14 cellular contexts compared by ENCODE assay signal in the genomic region with DNA sequence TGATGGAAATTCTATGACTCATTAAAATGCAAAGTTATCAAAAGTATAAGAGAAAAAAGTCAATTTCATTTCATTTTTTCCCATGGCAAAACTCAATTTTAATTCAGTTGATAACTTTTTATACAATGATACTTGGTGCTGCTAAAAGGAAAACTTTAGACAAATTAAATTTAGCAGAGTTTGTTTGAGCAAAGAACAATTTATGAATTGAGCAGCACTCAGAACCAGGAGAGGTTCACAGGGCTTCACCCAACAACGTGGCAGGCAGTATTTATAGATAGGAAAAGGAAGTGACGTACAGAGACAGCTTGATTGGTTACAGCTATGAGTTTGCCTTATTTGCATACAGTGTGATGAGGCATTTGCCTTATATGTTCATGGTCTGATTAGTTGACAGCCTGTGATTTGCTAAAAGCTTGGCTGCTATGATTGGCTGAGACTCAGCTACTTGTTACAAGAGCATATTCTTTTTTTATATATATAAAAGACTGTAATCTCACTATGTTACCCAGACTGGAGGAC.
DNase-seq lines count a peak whose midpoint lies in the region; ATAC-seq and TF ChIP-seq lines count a peak whose summit lies in the region.
"Had no signal": no experiment of that assay in that cellular context is flagged by ENCODE, and none has a peak within 500 bp of the region (broad histone marks: within the 10 kb centered on the region; RNA-seq: fewer than 3 reads in every experiment).

No MANE protein-coding gene starts in this region.

- no peaks in the 10 kb centered on the region for H3K36me3 Mint-ChIP-seq in stimulated activated naive B cell treated with anti-CD40 and anti-IgM and Interleukin-4, amounts not matched to agents 10 μg/mL and 1 μg/mL and 100 μg/mL, for 72 hours
- H3K36me3 Mint-ChIP-seq: CD8-positive, alpha-beta T cell had no signal

- H3K36me3 ChIP-seq in HEK293 (ENCODE audit: control insufficient read depth in 2 of 2, insufficient read depth in 1 of 2, low read length in 2 of 2): no peaks in the 10 kb centered on the region
- H3K36me3 ChIP-seq: BLaER1 treated with 17β-estradiol and CSF1 and Interleukin-3, amounts not matched to agents 10 nM and 100 nM had no signal

- POLR2A ChIA-PET in HEK293 (lab: Yijun Ruan, JAX): no interaction called here

- H3K27ac ChIP-seq in HEK293 (ENCODE audit: extremely low read depth, low read depth, low read length) (no peak overlapping the region), foreskin keratinocyte (no peak overlapping the region)
- H3K27ac ChIP-seq: BLaER1 treated with 17β-estradiol and CSF1 and Interleukin-3, amounts not matched to agents 10 nM and 100 nM had no signal

- no peaks in the 10 kb centered on the region for H3K27me3 ChIP-seq in foreskin keratinocyte
- H3K27me3 ChIP-seq: BLaER1 treated with 17β-estradiol and CSF1 and Interleukin-3, amounts not matched to agents 10 nM and 100 nM had no signal

- H3K4me1 Mint-ChIP-seq in stimulated activated naive B cell treated with anti-CD40 and anti-IgM and Interleukin-4, amounts not matched to agents 10 μg/mL and 1 μg/mL and 100 μg/mL, for 72 hours: no peaks in the 10 kb centered on the region
- H3K4me1 Mint-ChIP-seq: B cell, GM23338 had no signal

- H3K27ac Mint-ChIP-seq in stimulated activated naive B cell treated with anti-CD40 and anti-IgM and Interleukin-4, amounts not matched to agents 10 μg/mL and 1 μg/mL and 100 μg/mL, for 72 hours: no peak overlapping the region
- H3K27ac Mint-ChIP-seq: B cell; CD8-positive, alpha-beta T cell; GM23338 had no signal

- DNase-seq in MV-4-11 (lab: John Stamatoyannopoulos, UW): peak; percentile 4
- DNase-seq in foreskin keratinocyte: peak in 1 of 2 donors; percentile 21
- DNase-seq in stimulated activated naive B cell treated with anti-CD40 and anti-IgM and Interleukin-4, amounts not matched to agents 10 μg/mL and 1 μg/mL and 100 μg/mL, for 72 hours: no peak
- DNase-seq in stimulated activated naive CD8-positive, alpha-beta T cell treated with anti-CD3 and anti-CD28 coated beads, Interleukin-15, Interleukin-2, amounts not matched to agents 100 U/mL and 50 U/mL, for 24 hours: no peak
- no peak for DNase-seq in NCI-H524 (lab: John Stamatoyannopoulos, UW)
- DNase-seq: Calu3; CD8-positive, alpha-beta T cell; DMS79 treated with DMSO at 0.1 percent for 48 hours; HCEC 1CT had no signal

- ATAC-seq in foreskin keratinocyte (peak; percentile 40), GM21390 (IDR thresholded peaks at IDR 0.05; ENCODE audit: unreplicated experiment) (no peak)
- ATAC-seq in stimulated activated naive B cell treated with anti-CD40 and anti-IgM and Interleukin-4, amounts not matched to agents 10 μg/mL and 1 μg/mL and 100 μg/mL, for 72 hours (replicated peaks): peak; percentile 34 to 57
- ATAC-seq in stimulated activated naive CD8-positive, alpha-beta T cell treated with anti-CD3 and anti-CD28 coated beads, Interleukin-15, Interleukin-2, amounts not matched to agents 100 U/mL and 50 U/mL, for 24 hours: no peak
- ATAC-seq: CD8-positive, alpha-beta T cell; GM23338 had no signal

- H3K4me3 Mint-ChIP-seq in stimulated activated naive B cell treated with anti-CD40 and anti-IgM and Interleukin-4, amounts not matched to agents 10 μg/mL and 1 μg/mL and 100 μg/mL, for 72 hours: no peak overlapping the region
- H3K4me3 Mint-ChIP-seq: B cell; CD8-positive, alpha-beta T cell; GM23338 had no signal

- peaks cover 0 to 3% of the 10 kb centered on the region in 2 donors for H3K9me3 Mint-ChIP-seq in stimulated activated naive B cell treated with anti-CD40 and anti-IgM and Interleukin-4, amounts not matched to agents 10 μg/mL and 1 μg/mL and 100 μg/mL, for 72 hours
- H3K9me3 Mint-ChIP-seq: CD8-positive, alpha-beta T cell; GM23338 had no signal

- H3K27me3 Mint-ChIP-seq in stimulated activated naive B cell treated with anti-CD40 and anti-IgM and Interleukin-4, amounts not matched to agents 10 μg/mL and 1 μg/mL and 100 μg/mL, for 72 hours: peaks cover 4 to 14% of the 10 kb centered on the region in 2 donors

- no peaks in the 10 kb centered on the region for H3K9me3 ChIP-seq in HEK293 (ENCODE audit: control insufficient read depth, insufficient read depth, low read depth, low read length)

- TF ChIP-seq CTCF in HEK293 (tag by site-specific recombination; IDR thresholded peaks at IDR 0.05) (no peak), foreskin keratinocyte (conservative IDR thresholded peaks at IDR 0.05) (no peak)

- CTCF ChIA-PET in HEK293 (lab: Yijun Ruan, JAX): no interaction called here

- no peak overlapping the region for H3K4me3 ChIP-seq in HEK293 (ENCODE audit: low read depth, low read length)
- H3K4me3 ChIP-seq: BLaER1 treated with 17β-estradiol and CSF1 and Interleukin-3, amounts not matched to agents 10 nM and 100 nM; GM23338 had no signal

- H3K4me1 ChIP-seq in HEK293 (ENCODE audit: control insufficient read depth, insufficient read depth, low read length) (no peaks in the 10 kb centered on the region), foreskin keratinocyte (peaks cover 6% of the 10 kb centered on the region)
- H3K4me1 ChIP-seq: BLaER1 treated with 17β-estradiol and CSF1 and Interleukin-3, amounts not matched to agents 10 nM and 100 nM had no signal

TF ChIP-seq in HEK293, 187 proteins besides CTCF, POLR2A, EP300 and RAD21:
- TF ChIP-seq BCL11B (tag by site-specific recombination; IDR thresholded peaks at IDR 0.05; ENCODE audit: low read depth): no peak
- no peak for TF ChIP-seq SETDB1 (IDR thresholded peaks at IDR 0.05; ENCODE audit: insufficient read length, low read length)
- no peak for TF ChIP-seq ZNF514 (tag by site-specific recombination; IDR thresholded peaks at IDR 0.05)
- no peak for TF ChIP-seq EGR2 (tag by site-specific recombination; IDR thresholded peaks at IDR 0.05; ENCODE audit: low read depth)
- no peak for TF ChIP-seq ZNF600 (tag by site-specific recombination; IDR thresholded peaks at IDR 0.05)
- TF ChIP-seq ZNF121 (tag by site-specific recombination; IDR thresholded peaks at IDR 0.05): no peak
- no peak for TF ChIP-seq ZNF704 (tag by site-specific recombination; IDR thresholded peaks at IDR 0.05)
- TF ChIP-seq ZNF549 (tag by site-specific recombination; IDR thresholded peaks at IDR 0.05): peak; percentile 90
TF ChIP-seq in HEK293: peak in this region for 1.

Comparison
In these comparisons a context has a peak if more than half of its experiments do, and no peak if none do; other contexts are left out.
1. ATAC-seq: peak in foreskin keratinocyte (single experiment) and stimulated activated naive B cell treated with anti-CD40 and anti-IgM and Interleukin-4, amounts not matched to agents 10 μg/mL and 1 μg/mL and 100 μg/mL, for 72 hours (2 of 2); none in stimulated activated naive CD8-positive, alpha-beta T cell treated with anti-CD3 and anti-CD28 coated beads, Interleukin-15, Interleukin-2, amounts not matched to agents 100 U/mL and 50 U/mL, for 24 hours (single experiment) and GM21390 (single experiment).